8 cellular contexts compared by ENCODE assay signal in genomic region chr16:31201511-31202401, GRCh38. TPM values are rescaled to one million over a fixed set of nuclear protein-coding genes. Genes with fewer than 3 reads are reported as not detected.
DNase-seq lines count a peak whose midpoint lies in the region; ATAC-seq, FAIRE-seq and TF ChIP-seq lines count a peak whose summit lies in the region.

No MANE protein-coding gene starts in this region.

- POLR2A ChIA-PET in OCI-LY7 (lab: Charles Lee), result interaction anchor here (0.7 to 2.3 kb wide), 8 partner anchors 12 to 347 kb away, joined by 3 to 10 read pairs (median 4); partner anchors contain the start of genes FUS and TRIM72

- peak overlapping the region; percentile 77 for H3K4me2 ChIP-seq in OCI-LY7 (ENCODE audit: low read length)

- TF ChIP-seq POLR2A in GM12892 (IDR thresholded peaks at IDR 0.05; ENCODE audit: low read depth, low read length), result peak; percentile 40

- TF ChIP-seq CTCF in HFFc6 (IDR thresholded peaks at IDR 0.05), result no peak
- no peak for TF ChIP-seq CTCF in OCI-LY7 (conservative IDR thresholded peaks at IDR 0.05; ENCODE audit: low read length)
- no peak for TF ChIP-seq CTCF in astrocyte of the spinal cord (IDR thresholded peaks at IDR 0.05; ENCODE audit: low read depth, low read length)

- peaks cover 19% of the 10 kb centered on the region for H3K27me3 Mint-ChIP-seq in HFFc6 (ENCODE audit: insufficient read depth)

- TSS peak; percentile 57 for BruUV-seq in OCI-LY7 (replicated peaks; lab: Mats Ljungman, UMichigan)

- no peaks in the 10 kb centered on the region for H3K9me3 Mint-ChIP-seq in HFFc6

- peak overlapping the region; percentile 41; the same call in 1 of the 2 replicates for H2AFZ ChIP-seq in OCI-LY7 (ENCODE audit: low read length)

- peaks cover 10% of the 10 kb centered on the region; the same call in 1 of the 2 replicates for H3K36me3 Mint-ChIP-seq in HFFc6 (ENCODE audit: low read depth)

- H3K27ac ChIP-seq in OCI-LY7 (ENCODE audit: low read depth, low read length, poor library complexity, severe bottlenecking) (peak overlapping the region; percentile 37), small intestine (ENCODE audit: low read depth in 1 of 2, low read length in 1 of 2) (peak overlapping the region; percentile 82 to 95)

- in situ Hi-C loops in astrocyte of the spinal cord (cut with HindIII; ENCODE audit: low sequenced_read_pairs), result no loop called here

- intact Hi-C loops in OCI-LY7 (cut with micrococcal nuclease; ENCODE audit: unreplicated experiment), result loop anchor here (1.0 kb wide), 1 partner anchor 240 kb away; no protein-coding TSS in a partner anchor

- H3K27ac Mint-ChIP-seq in HFFc6, result peak overlapping the region; percentile 48; the same call in 1 of the 2 replicates

- H3K4me3 Mint-ChIP-seq in HFFc6, result peak overlapping the region; percentile 88

- DNase-seq in GM12892 (ENCODE audit: insufficient read length), result peak; percentile 72
- no peak for DNase-seq in HFFc6
- DNase-seq in OCI-LY7 (ENCODE audit: low spot score), result peak; percentile 66
- no peak for DNase-seq in astrocyte of the spinal cord (ENCODE audit: low read depth, low spot score)
- DNase-seq in iPS-NIHi7 (ENCODE audit: extremely low spot score), result peak; percentile 59
- DNase-seq in small intestine, result peak; percentile 82
- no peak for DNase-seq in mucosa of gallbladder (ENCODE audit: low spot score)

- WGBS in small intestine, 3 donors, result 9 to 13% (median 11%) methylated on average over 28 to 34 of the region's 34 CpGs

- CTCF ChIA-PET in OCI-LY7 (lab: Charles Lee; ENCODE audit: unreplicated experiment), result interaction anchor here (0.6 to 1.0 kb wide), 3 partner anchors 12 to 75 kb away, joined by 3 read pairs; partner anchors contain the start of gene TRIM72

- H3K9me3 ChIP-seq in OCI-LY7 (ENCODE audit: low read length) (no peaks in the 10 kb centered on the region), small intestine (ENCODE audit: control insufficient read depth, low read depth) (no peaks in the 10 kb centered on the region)

- H3K4me3 ChIP-seq in OCI-LY7 (ENCODE audit: low read depth, low read length, poor library complexity, severe bottlenecking) (peak overlapping the region; percentile 69), astrocyte of the spinal cord (ENCODE audit: low read depth, low read length) (peak overlapping the region; percentile 55), small intestine (ENCODE audit: low read depth in 1 of 2, low read length in 2 of 2) (peak overlapping the region; percentile 70 to 79)

- peaks cover 46% of the 10 kb centered on the region for H3K4me1 Mint-ChIP-seq in HFFc6 (ENCODE audit: low read depth)

- no peak for ATAC-seq in GM21619 (IDR thresholded peaks at IDR 0.05; ENCODE audit: unreplicated experiment)

- H3K36me3 ChIP-seq in OCI-LY7 (ENCODE audit: insufficient read depth, low read length) (peaks cover 10% of the 10 kb centered on the region), small intestine (ENCODE audit: control insufficient read depth in 2 of 2, insufficient read depth in 2 of 2, low read length in 2 of 2) (no peaks in the 10 kb centered on the region)

- FAIRE-seq in GM12892 (lab: Jason Lieb, UNC) (peak; percentile 78), small intestine (lab: Jason Lieb, UNC) (no peak)

- no peaks in the 10 kb centered on the region for H3K27me3 ChIP-seq in small intestine (ENCODE audit: control insufficient read depth in 2 of 2, insufficient read depth in 2 of 2, low read length in 2 of 2)

- H3K4me1 ChIP-seq in OCI-LY7 (ENCODE audit: insufficient read depth, low read length, poor library complexity, severe bottlenecking), result peaks cover 46% of the 10 kb centered on the region
- peaks cover 0 to 8% of the 10 kb centered on the region in 2 donors for H3K4me1 ChIP-seq in small intestine (ENCODE audit: control insufficient read depth in 2 of 2, insufficient read depth in 1 of 2, low read depth in 1 of 2, low read length in 1 of 2)

- no peaks in the 10 kb centered on the region for H4K20me1 ChIP-seq in OCI-LY7 (ENCODE audit: insufficient read depth, low read length)

- no peaks in the 10 kb centered on the region for H3K79me2 ChIP-seq in OCI-LY7 (ENCODE audit: insufficient read depth, low read depth, low read length)

- no peaks in the 10 kb centered on the region for H3K9me2 ChIP-seq in OCI-LY7 (ENCODE audit: insufficient read depth, low read length)

RNA-seq across cellular contexts. Expression of gene PYCARD, which starts 0.8 kb away (rescaled TPM):
- 15.2 TPM for polyA plus RNA-seq in GM12892 (2012; ENCODE audit: missing spikeins)
- total RNA-seq in HFFc6 (2021; fragmentation: NEBNext Ultra II Directional; extraction: Animal tissue kit (Norgen Biotek cat#: 25700)), result 10 to 100 TPM; 13.0 to 23.1 (median 22.5) TPM
- total RNA-seq in OCI-LY7 (2014; rRNA removed; shearing (Covaris generic)), result 3.7 and 5.5 TPM in 2 replicates
- total RNA-seq in OCI-LY7 (2022), result 10.3 and 14.8 TPM in 2 replicates
- 100 to 1,000 TPM; 134 to 247 (median 207) TPM for polyA plus RNA-seq in small intestine
- 25.1 TPM for total RNA-seq in mucosa of gallbladder

RNA-seq across cellular contexts. Expression of gene TRIM72, which starts 12.2 kb away (rescaled TPM):
- polyA plus RNA-seq in GM12892 (2012; ENCODE audit: missing spikeins), result 0.06 TPM
- under 1 TPM in 1 of 6 experiments, not detected in 5; 0.05 TPM for total RNA-seq in HFFc6 (2021; fragmentation: NEBNext Ultra II Directional; extraction: Animal tissue kit (Norgen Biotek cat#: 25700))
- 0.13 and 0.21 TPM in 2 replicates for total RNA-seq in OCI-LY7 (2014; rRNA removed; shearing (Covaris generic))
- 0.46 and 1.1 TPM in 2 replicates for total RNA-seq in OCI-LY7 (2022)
- under 1 TPM; under 0.01 to 0.22 (median 0.04) TPM for polyA plus RNA-seq in small intestine
- 0.06 TPM for total RNA-seq in mucosa of gallbladder

RNA-seq across cellular contexts. Expression of gene PYDC1, which starts 15.2 kb away (rescaled TPM):
- not detected for polyA plus RNA-seq in GM12892 (2012; ENCODE audit: missing spikeins)
- not detected for total RNA-seq in HFFc6 (2021; fragmentation: NEBNext Ultra II Directional; extraction: Animal tissue kit (Norgen Biotek cat#: 25700))
- not detected in 2 replicates for total RNA-seq in OCI-LY7 (2014; rRNA removed; shearing (Covaris generic))
- total RNA-seq in OCI-LY7 (2022) (not detected in 2 replicates), mucosa of gallbladder (not detected)
- polyA plus RNA-seq in small intestine, result not detected

RNA-seq across cellular contexts. Expression of gene FUS, which starts 21.8 kb away (rescaled TPM):
- 329 TPM for polyA plus RNA-seq in GM12892 (2012; ENCODE audit: missing spikeins)
- total RNA-seq in HFFc6 (2021; fragmentation: NEBNext Ultra II Directional; extraction: Animal tissue kit (Norgen Biotek cat#: 25700)), result 100 to 1,000 TPM; 275 to 504 (median 422) TPM
- total RNA-seq in OCI-LY7 (2014; rRNA removed; shearing (Covaris generic)), result 90.0 and 104 TPM in 2 replicates
- total RNA-seq in OCI-LY7 (2022) (880 and 953 TPM in 2 replicates), mucosa of gallbladder (208 TPM)
- 100 to 1,000 TPM; 147 to 246 (median 172) TPM for polyA plus RNA-seq in small intestine

RNA-seq across cellular contexts. Expression of gene PRSS36, which starts 51.9 kb away (rescaled TPM):
- polyA plus RNA-seq in GM12892 (2012; ENCODE audit: missing spikeins), result 0.28 TPM
- under 1 TPM in 4 of 6 experiments, not detected in 2; 0.38 to 0.60 (median 0.47) TPM for total RNA-seq in HFFc6 (2021; fragmentation: NEBNext Ultra II Directional; extraction: Animal tissue kit (Norgen Biotek cat#: 25700))
- total RNA-seq in OCI-LY7 (2014; rRNA removed; shearing (Covaris generic)), result 0.36 TPM in 1 of 2 replicates, not detected in the other
- total RNA-seq in OCI-LY7 (2022) (1.0 TPM in 1 of 2 replicates, not detected in the other), mucosa of gallbladder (5.7 TPM)
- polyA plus RNA-seq in small intestine, result 10 to 100 TPM in 2 of 3 donors, 1 to 10 TPM in 1; 4.1 to 19.2 (median 12.2) TPM

Comparison
In these comparisons a context has a peak if more than half of its experiments do, and no peak if none do; other contexts are left out.
1. DNase-seq: peak in GM12892 (single experiment), OCI-LY7 (single experiment), iPS-NIHi7 (single experiment) and small intestine (single experiment); none in HFFc6 (single experiment), astrocyte of the spinal cord (single experiment) and mucosa of gallbladder (single experiment).
2. Peak in every context shown above with its lines, with median percentiles within 50 percentile points of each other: H3K4me3 ChIP-seq.